ENCODE assay signal across 23 cellular contexts in the genomic region with DNA sequence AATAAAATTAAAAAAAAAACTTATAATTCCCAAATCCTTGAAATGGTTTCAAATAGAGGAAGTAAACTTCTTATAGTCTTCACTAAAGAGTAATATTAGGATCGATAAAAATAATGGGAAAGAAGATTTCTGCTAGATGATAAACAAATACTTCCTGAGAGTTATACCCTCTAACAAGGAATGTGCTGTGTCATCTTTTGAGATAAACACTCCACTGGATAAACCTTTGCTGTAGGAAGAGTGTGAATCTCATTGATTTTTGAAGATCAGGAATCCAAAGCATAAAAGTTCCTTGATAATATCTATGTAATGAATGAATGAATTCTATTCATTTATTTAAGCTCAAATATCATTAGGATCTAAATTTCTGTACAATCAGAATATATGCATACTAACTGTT.
A peak's percentile ranks its signal among the peaks of the same experiment; 100 is the strongest.
DNase-seq lines count a peak whose midpoint lies in the region; ATAC-seq, FAIRE-seq and TF ChIP-seq lines count a peak whose summit lies in the region.
"Had no signal": no experiment of that assay in that cellular context is flagged by ENCODE, and none has a peak within 500 bp of the region (broad histone marks: within the 10 kb centered on the region; RNA-seq: fewer than 3 reads in every experiment).

No MANE protein-coding gene starts in this region.

- no peak overlapping the region for H2AFZ ChIP-seq in HepG2 (ENCODE audit: low read length)
- no peak overlapping the region for H2AFZ ChIP-seq in K562 (ENCODE audit: low read depth, low read length)
- no peak overlapping the region for H2AFZ ChIP-seq in mesenchymal stem cell (ENCODE audit: low read depth, low read length)
- H2AFZ ChIP-seq: GM23248 had no signal

- no peak overlapping the region for H3K4me3 ChIP-seq in HepG2 (replicated peaks in 1 of 3; ENCODE audit: insufficient read depth in 1 of 3, low read depth in 2 of 3, low read length in 3 of 3)
- H3K4me3 ChIP-seq in right lobe of liver, result no peak overlapping the region
- no peak overlapping the region for H3K4me3 ChIP-seq in K562
- H3K4me3 ChIP-seq in mesenchymal stem cell (ENCODE audit: insufficient read depth in 1 of 2, low read depth in 1 of 2, low read length in 2 of 2), result no peak overlapping the region
- no peak overlapping the region for H3K4me3 ChIP-seq in SJCRH30
- H3K4me3 ChIP-seq: BLaER1 treated with 17β-estradiol and CSF1 and Interleukin-3, amounts not matched to agents 10 nM and 100 nM; GM23248 had no signal

- no peaks in the 10 kb centered on the region for H3K4me1 Mint-ChIP-seq in activated CD4-positive, alpha-beta T cell treated with anti-CD3 and anti-CD28 coated beads for 36 hours
- H3K4me1 Mint-ChIP-seq: CD14-positive monocyte; CD8-positive, alpha-beta memory T cell had no signal

- H3K27me3 Mint-ChIP-seq in activated CD4-positive, alpha-beta T cell treated with anti-CD3 and anti-CD28 coated beads for 36 hours, result peaks cover 7% of the 10 kb centered on the region
- H3K27me3 Mint-ChIP-seq: CD8-positive, alpha-beta memory T cell had no signal

- no peak overlapping the region for H3K4ac ChIP-seq in mesenchymal stem cell (ENCODE audit: low read depth in 1 of 2, low read length in 2 of 2)

- H3K4me3 Mint-ChIP-seq in activated CD4-positive, alpha-beta T cell treated with anti-CD3 and anti-CD28 coated beads for 36 hours, result no peak overlapping the region
- H3K4me3 Mint-ChIP-seq: CD14-positive monocyte; CD4-positive, alpha-beta T cell; CD8-positive, alpha-beta memory T cell; H9 had no signal

- no peak overlapping the region for H2BK120ac ChIP-seq in mesenchymal stem cell (ENCODE audit: low read depth, low read length)

- POLR2A ChIA-PET in HepG2 (lab: Yijun Ruan, JAX), result no interaction called here
- POLR2A ChIA-PET in K562 (lab: Yijun Ruan, JAX), result no interaction called here
- POLR2A ChIA-PET in activated CD4-positive, alpha-beta T cell treated with anti-CD3 and anti-CD28 coated beads for 36 hours (lab: Charles Lee), result no interaction called here

- TF ChIP-seq POLR2A in HepG2 (IDR thresholded peaks at IDR 0.05; ENCODE audit: insufficient read depth in 1 of 2, low read depth in 2 of 2, low read length in 2 of 2) (no peak), right lobe of liver (IDR thresholded peaks at IDR 0.05) (no peak), K562 (conservative IDR thresholded peaks at IDR 0.05) (no peak)

- in situ Hi-C loops in HepG2 (cut with HindIII; ENCODE audit: extremely low pct_ligation_motif_present, low pct_unique_long_range_greater_than_20kb), result no loop called here
- in situ Hi-C loops in K562 (cut with MboI), result no loop called here

- H3K79me1 ChIP-seq in mesenchymal stem cell (replicated peaks; ENCODE audit: low read length, poor library complexity, severe bottlenecking), result no peaks in the 10 kb centered on the region

- H3K9me1 ChIP-seq in K562 (ENCODE audit: control insufficient read depth, insufficient read depth, low read length), result no peaks in the 10 kb centered on the region

- no peak overlapping the region for H2BK15ac ChIP-seq in mesenchymal stem cell (ENCODE audit: low read depth, poor library complexity, severe bottlenecking)

- H3K36me3 ChIP-seq in HepG2 (replicated peaks in 1 of 2; ENCODE audit: control insufficient read depth in 1 of 2, insufficient read depth in 2 of 2, low read length in 2 of 2), result no peaks in the 10 kb centered on the region
- no peaks in the 10 kb centered on the region for H3K36me3 ChIP-seq in right lobe of liver
- no peaks in the 10 kb centered on the region for H3K36me3 ChIP-seq in K562 (ENCODE audit: control insufficient read depth, insufficient read depth, low read length)
- no peaks in the 10 kb centered on the region for H3K36me3 ChIP-seq in mesenchymal stem cell (ENCODE audit: control insufficient read depth in 1 of 2, insufficient read depth in 2 of 2, low read depth in 1 of 2, low read length in 2 of 2)
- H3K36me3 ChIP-seq in SJCRH30, result no peaks in the 10 kb centered on the region
- H3K36me3 ChIP-seq: BE2C; BLaER1 treated with 17β-estradiol and CSF1 and Interleukin-3, amounts not matched to agents 10 nM and 100 nM had no signal

- TF ChIP-seq RAD21 in HepG2 (CRISPR knock-in tag; IDR thresholded peaks at IDR 0.05) (no peak), K562 (CRISPR knock-in tag; conservative IDR thresholded peaks at IDR 0.05 in 1 of 2, IDR thresholded peaks at IDR 0.05 in 1 of 2) (no peak)

- no peaks in the 10 kb centered on the region for H3K9me3 ChIP-seq in HepG2 (ENCODE audit: low read length)
- no peaks in the 10 kb centered on the region for H3K9me3 ChIP-seq in right lobe of liver
- H3K9me3 ChIP-seq in K562 (replicated peaks; ENCODE audit: control insufficient read depth, insufficient read depth, low read depth, low read length), result no peaks in the 10 kb centered on the region
- H3K9me3 ChIP-seq in mesenchymal stem cell (ENCODE audit: control insufficient read depth, low read length), result no peaks in the 10 kb centered on the region
- no peaks in the 10 kb centered on the region for H3K9me3 ChIP-seq in SJCRH30 (replicated peaks)
- H3K9me3 ChIP-seq: BE2C; BLaER1 treated with 17β-estradiol and CSF1 and Interleukin-3, amounts not matched to agents 10 nM and 100 nM had no signal

- H3K9me3 Mint-ChIP-seq in activated CD4-positive, alpha-beta T cell treated with anti-CD3 and anti-CD28 coated beads for 36 hours (ENCODE audit: low read depth), result no peaks in the 10 kb centered on the region
- H3K9me3 Mint-ChIP-seq: CD14-positive monocyte; CD4-positive, alpha-beta T cell; H9 had no signal

- no peak overlapping the region for H4K91ac ChIP-seq in mesenchymal stem cell (ENCODE audit: low read length)

- H3K9ac ChIP-seq in HepG2 (ENCODE audit: insufficient read depth, low read depth, low read length), result no peak overlapping the region
- H3K9ac ChIP-seq in K562 (ENCODE audit: insufficient read depth in 1 of 2, low read depth in 2 of 2, low read length in 2 of 2), result no peak overlapping the region
- no peak overlapping the region for H3K9ac ChIP-seq in mesenchymal stem cell (ENCODE audit: low read length)
- H3K9ac ChIP-seq: BLaER1 treated with 17β-estradiol and CSF1 and Interleukin-3, amounts not matched to agents 10 nM and 100 nM; GM23248 had no signal

- no peak for ATAC-seq in HepG2
- ATAC-seq in right lobe of liver, result no peak
- ATAC-seq in K562, result no peak
- ATAC-seq in GM21526 (IDR thresholded peaks at IDR 0.05; ENCODE audit: low FRiP score, unreplicated experiment), result no peak
- no peak for ATAC-seq in activated CD4-positive, alpha-beta T cell treated with anti-CD3 and anti-CD28 coated beads for 36 hours
- ATAC-seq: HCT116 had no signal

- no peak overlapping the region for H3K23ac ChIP-seq in mesenchymal stem cell (ENCODE audit: low read length in 2 of 2)

- H3K14ac ChIP-seq in mesenchymal stem cell (ENCODE audit: low read length in 2 of 2), result no peak overlapping the region

- no peak for FAIRE-seq in HepG2 (lab: Jason Lieb, UNC)
- no peak for FAIRE-seq in K562 (lab: Jason Lieb, UNC)
- FAIRE-seq: A204.1, G401.6, GM12892 had no signal

- BruUV-seq in HepG2 (replicated peaks; lab: Mats Ljungman, UMichigan) (no TSS peak), K562 (replicated peaks; lab: Mats Ljungman, UMichigan) (no TSS peak)

- H3K27ac Mint-ChIP-seq in activated CD4-positive, alpha-beta T cell treated with anti-CD3 and anti-CD28 coated beads for 36 hours, result no peak overlapping the region
- H3K27ac Mint-ChIP-seq: CD14-positive monocyte; CD4-positive, alpha-beta T cell; CD8-positive, alpha-beta memory T cell; H9 had no signal

- no peaks in the 10 kb centered on the region for H4K20me1 ChIP-seq in HepG2 (ENCODE audit: insufficient read depth, low read length)
- H4K20me1 ChIP-seq in K562 (replicated peaks; ENCODE audit: control insufficient read depth, insufficient read depth, low read length), result no peaks in the 10 kb centered on the region
- H4K20me1 ChIP-seq: BLaER1 treated with 17β-estradiol and CSF1 and Interleukin-3, amounts not matched to agents 10 nM and 100 nM had no signal

- H3K79me2 ChIP-seq in HepG2 (ENCODE audit: insufficient read depth, low read length) (no peaks in the 10 kb centered on the region), K562 (ENCODE audit: control insufficient read depth, insufficient read depth, low read length) (no peaks in the 10 kb centered on the region)

- no peak overlapping the region for H3K4me2 ChIP-seq in HepG2 (ENCODE audit: low read depth, low read length)
- no peak overlapping the region for H3K4me2 ChIP-seq in K562 (ENCODE audit: insufficient read depth, low read length)
- H3K4me2 ChIP-seq in mesenchymal stem cell (ENCODE audit: low read length, poor library complexity, severe bottlenecking), result no peak overlapping the region
- H3K4me2 ChIP-seq: BLaER1 treated with 17β-estradiol and CSF1 and Interleukin-3, amounts not matched to agents 10 nM and 100 nM had no signal

- no peak for TF ChIP-seq CTCF in HepG2 (CRISPR knock-in tag; IDR thresholded peaks at IDR 0.05)
- TF ChIP-seq CTCF in right lobe of liver (IDR thresholded peaks at IDR 0.05), result no peak
- TF ChIP-seq CTCF in K562 (IDR thresholded peaks at IDR 0.05 in 2 of 3, conservative IDR thresholded peaks at IDR 0.05 in 1 of 3; ENCODE audit: insufficient read depth in 2 of 3, low read depth in 1 of 3, low read length in 3 of 3), result no peak

- intact Hi-C loops in HepG2 (cut with micrococcal nuclease; ENCODE audit: unreplicated experiment) (no loop called here), right lobe of liver (cut with DNase I) (no loop called here), K562 (cut with micrococcal nuclease) (no loop called here)
- intact Hi-C loops in activated CD4-positive, alpha-beta T cell treated with anti-CD3 and anti-CD28 coated beads for 36 hours (cut with DNase I, micrococcal nuclease), result no loop called here

- H3K27me3 ChIP-seq in HepG2 (ENCODE audit: control insufficient read depth in 1 of 2, insufficient read depth in 2 of 2, low read length in 2 of 2) (no peaks in the 10 kb centered on the region), right lobe of liver (no peaks in the 10 kb centered on the region), K562 (ENCODE audit: control insufficient read depth in 2 of 2, insufficient read depth in 2 of 2, low read length in 2 of 2) (no peaks in the 10 kb centered on the region), mesenchymal stem cell (ENCODE audit: control insufficient read depth in 1 of 2, insufficient read depth in 1 of 2, low read length in 2 of 2) (no peaks in the 10 kb centered on the region), SJCRH30 (no peaks in the 10 kb centered on the region)
- H3K27me3 ChIP-seq: BE2C; BLaER1 treated with 17β-estradiol and CSF1 and Interleukin-3, amounts not matched to agents 10 nM and 100 nM had no signal

- H3K36me3 Mint-ChIP-seq in activated CD4-positive, alpha-beta T cell treated with anti-CD3 and anti-CD28 coated beads for 36 hours (ENCODE audit: low read depth), result no peaks in the 10 kb centered on the region
- H3K36me3 Mint-ChIP-seq: CD14-positive monocyte; CD8-positive, alpha-beta memory T cell had no signal

- H2BK12ac ChIP-seq in mesenchymal stem cell (ENCODE audit: low read length in 2 of 2), result no peak overlapping the region

- no peak overlapping the region for H2BK5ac ChIP-seq in mesenchymal stem cell (ENCODE audit: low read depth, low read length, poor library complexity, severe bottlenecking)

- TF ChIP-seq EP300 in HepG2 (IDR thresholded peaks at IDR 0.05; ENCODE audit: low read depth in 2 of 2, low read length in 2 of 2), result no peak
- TF ChIP-seq EP300 in HepG2 (CRISPR knock-in tag; IDR thresholded peaks at IDR 0.05; ENCODE audit: borderline replicate concordance), result no peak
- TF ChIP-seq EP300 in K562 (IDR thresholded peaks at IDR 0.05; ENCODE audit: low read length), result no peak

- H2AK5ac ChIP-seq in mesenchymal stem cell (ENCODE audit: low read length, severe bottlenecking), result no peak overlapping the region

- H3K4me1 ChIP-seq in HepG2 (ENCODE audit: insufficient read depth, low read length) (no peaks in the 10 kb centered on the region), right lobe of liver (no peaks in the 10 kb centered on the region), K562 (replicated peaks in 1 of 2; ENCODE audit: control insufficient read depth in 2 of 2, insufficient read depth in 2 of 2, low read length in 2 of 2) (no peaks in the 10 kb centered on the region), mesenchymal stem cell (ENCODE audit: control insufficient read depth, insufficient read depth, low read depth, low read length) (no peaks in the 10 kb centered on the region), SJCRH30 (peaks cover 5% of the 10 kb centered on the region; the same call in 1 of the 2 replicates)

- CTCF ChIA-PET in HepG2 (lab: Yijun Ruan, JAX; ENCODE audit: low intra/inter-chr PET ratio, low total read pairs), result no interaction called here
- CTCF ChIA-PET in K562 (lab: Yijun Ruan, JAX; ENCODE audit: low intra/inter-chr PET ratio), result no interaction called here
- CTCF ChIA-PET in activated CD4-positive, alpha-beta T cell treated with anti-CD3 and anti-CD28 coated beads for 36 hours (lab: Charles Lee), result interaction anchor here (0.5 to 0.6 kb wide), 2 partner anchors 9 to 25 kb away, joined by 3 to 5 read pairs; no protein-coding TSS in a partner anchor

- WGBS in HepG2 (ENCODE audit: low lambda C conversion rate), result 0% methylated on average over 1 of the region's 1 CpG
- 74% methylated on average over 1 of the region's 1 CpG for WGBS in right lobe of liver (ENCODE audit: insufficient coverage, low coverage, low lambda C conversion rate, missing lambda C conversion rate)
- 0% methylated on average over 1 of the region's 1 CpG for WGBS in K562 (ENCODE audit: insufficient coverage, low coverage, missing lambda C conversion rate)
- no CpG with 5 or more reads among the region's 1 CpG for WGBS in mesenchymal stem cell

- no peak overlapping the region for H3K18ac ChIP-seq in mesenchymal stem cell (ENCODE audit: low read depth in 1 of 2, low read length in 2 of 2)

- no peak overlapping the region for H4K8ac ChIP-seq in mesenchymal stem cell (ENCODE audit: low read length)

- DNase-seq in HepG2 (ENCODE audit: low spot score) (no peak), right lobe of liver (no peak), K562 (ENCODE audit: extremely low read depth in 1 of 4, low spot score in 3 of 4) (no peak), mesenchymal stem cell (peak; percentile 5), SJCRH30 (no peak), NCI-H1930 (lab: John Stamatoyannopoulos, UW) (no peak)
- DNase-seq in activated CD4-positive, alpha-beta T cell treated with anti-CD3 and anti-CD28 coated beads for 36 hours, result no peak
- DNase-seq: ACHN; AML-193; BE2C; CD4-positive, alpha-beta T cell; CD8-positive, alpha-beta memory T cell; DND-41; GM23248; H9 had no signal

- H3K27ac ChIP-seq in HepG2 (ENCODE audit: extremely low read length, insufficient read depth, low read length), result no peak overlapping the region
- H3K27ac ChIP-seq in right lobe of liver, result no peak overlapping the region
- no peak overlapping the region for H3K27ac ChIP-seq in K562 (ENCODE audit: extremely low read depth, low read depth, low read length)
- no peak overlapping the region for H3K27ac ChIP-seq in mesenchymal stem cell (ENCODE audit: low read length, poor library complexity, severe bottlenecking)
- no peak overlapping the region for H3K27ac ChIP-seq in SJCRH30
- H3K27ac ChIP-seq: 22Rv1; BLaER1 treated with 17β-estradiol and CSF1 and Interleukin-3, amounts not matched to agents 10 nM and 100 nM; GM23248 had no signal
